30 cellular contexts compared by ENCODE assay signal in genomic region chr4:182803235-182803634, GRCh38.
"Had no signal": no experiment of that assay in that cellular context is flagged by ENCODE, and none has a peak within 500 bp of the region (broad histone marks: within the 10 kb centered on the region; RNA-seq: fewer than 3 reads in every experiment).

No MANE protein-coding gene starts in this region.

- FAIRE-seq: colon had no signal

- ATAC-seq: activated CD4-positive, CD25-positive, alpha-beta regulatory T cell treated with anti-CD3 and anti-CD28 coated beads, Interleukin-2, amount 50 U/mL, for 24 hours; activated CD8-positive, alpha-beta T cell treated with anti-CD3 and anti-CD28 coated beads for 36 hours; activated naive CD8-positive, alpha-beta T cell treated with anti-CD3 and anti-CD28 coated beads, Interleukin-2, amount 50 U/mL, for 24 hours; body of pancreas; effector memory CD8-positive, alpha-beta T cell; foreskin keratinocyte; gastrocnemius medialis; heart right ventricle; T-helper 17 cell had no signal

- DNase-seq: activated B cell treated with CpG ODN at 0.5 μM for 24 hours; activated CD4-positive, alpha-beta T cell treated with anti-CD3 and anti-CD28 coated beads for 48 hours; activated CD4-positive, alpha-beta T cell treated with anti-CD3 and anti-CD28 coated beads, Interleukin-2, amount 50 U/mL, for 1 hour; activated CD4-positive, alpha-beta T cell treated with anti-CD3 and anti-CD28 coated beads, Interleukin-2, amount 50 U/mL, for 48 hours; activated CD8-positive, alpha-beta memory T cell treated with anti-CD3 and anti-CD28 coated beads for 24 hours; activated CD8-positive, alpha-beta T cell treated with anti-CD3 and anti-CD28 coated beads for 36 hours; activated effector memory CD4-positive, alpha-beta T cell treated with anti-CD3 and anti-CD28 coated beads, Interleukin-2, amount 50 U/mL, for 16 hours; activated naive CD4-positive, alpha-beta T cell treated with anti-CD3 and anti-CD28 coated beads for 36 hours; activated naive CD8-positive, alpha-beta T cell treated with anti-CD3 and anti-CD28 coated beads for 36 hours; activated naive CD8-positive, alpha-beta T cell treated with anti-CD3 and anti-CD28 coated beads, Interleukin-2, amount 50 U/mL, for 24 hours; activated T-cell treated with anti-CD3 and anti-CD28 coated beads, Interleukin-2, amount 50 U/mL, for 48 hours; adrenal gland; amygdala; aorta; body of pancreas; caudate nucleus; cortex of kidney; dermis blood vessel endothelial cell; effector CD4-positive, alpha-beta T cell; effector memory CD8-positive, alpha-beta T cell; erythroblast; foreskin keratinocyte; gastrocnemius medialis; heart right ventricle; T-helper 17 cell; T1000; WERI-Rb-1 had no signal

- H3K4me1 ChIP-seq: body of pancreas, foreskin keratinocyte, gastrocnemius medialis had no signal

- H3K36me3 ChIP-seq: adrenal gland, gastrocnemius medialis, heart right ventricle, WERI-Rb-1 had no signal

- H3K27me3 ChIP-seq: adrenal gland, body of pancreas, foreskin keratinocyte, gastrocnemius medialis had no signal

- H3K27ac ChIP-seq: adrenal gland, body of pancreas, esophagus muscularis mucosa, foreskin keratinocyte, gastrocnemius medialis, heart right ventricle, WERI-Rb-1 had no signal

- H3K9me3 ChIP-seq: adrenal gland, body of pancreas, esophagus muscularis mucosa, gastrocnemius medialis, heart right ventricle had no signal

- H3K4me3 ChIP-seq: adrenal gland, body of pancreas, esophagus muscularis mucosa, gastrocnemius medialis, heart right ventricle had no signal
